Comparison of ENCODE assay signal across 8 cellular contexts in the genomic region with DNA sequence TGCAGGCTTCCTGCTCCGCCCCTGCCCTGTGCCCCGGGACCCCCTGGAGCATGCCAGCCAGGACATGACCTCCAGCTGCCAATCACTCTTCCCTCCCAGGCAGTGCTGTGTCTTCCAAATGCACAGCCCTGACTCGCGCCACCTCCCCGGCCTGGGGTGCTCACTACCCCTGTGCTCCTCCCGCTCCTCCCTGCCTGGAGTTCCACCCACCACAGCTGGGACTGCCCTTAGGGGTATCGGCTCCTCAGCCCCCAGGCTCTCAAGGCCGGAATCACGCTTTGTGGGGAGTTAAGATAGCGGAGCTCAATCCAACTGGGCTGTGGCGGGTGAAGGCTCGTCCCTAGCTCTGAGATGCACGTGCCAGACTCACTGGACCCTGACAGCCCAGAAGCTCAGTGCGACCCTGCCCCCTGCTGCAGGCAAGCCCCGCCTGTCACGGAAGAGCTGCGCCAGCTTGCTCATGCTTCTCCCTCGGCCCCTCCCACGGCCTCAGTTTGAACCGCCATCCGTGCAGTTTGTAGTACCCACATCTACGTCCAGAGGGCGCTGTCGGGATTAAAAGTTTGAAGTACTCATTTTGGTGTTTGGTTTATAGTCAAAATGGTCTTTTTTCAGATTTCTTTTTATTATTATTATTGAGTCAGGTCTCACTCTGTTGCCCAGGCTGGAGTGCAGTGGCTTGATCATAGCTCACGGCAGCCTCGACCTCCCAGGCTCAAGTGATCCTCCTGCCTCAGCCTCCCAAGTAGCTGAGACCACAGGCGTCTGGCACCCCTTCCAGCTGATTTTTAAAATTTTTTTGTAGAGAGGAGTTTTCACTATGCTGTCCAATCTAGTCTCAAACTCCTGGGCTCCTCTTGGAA.
DNase-seq lines count a peak whose midpoint lies in the region; ATAC-seq, FAIRE-seq and TF ChIP-seq lines count a peak whose summit lies in the region.

No MANE protein-coding gene starts in this region.

- no peak overlapping the region for H3K4me3 ChIP-seq in pancreas

- H3K27me3 Mint-ChIP-seq in activated T-helper 2 cell treated with anti-CD3 and anti-CD28 coated beads, Interferon-gamma antibody, Interleukin-2, Interleukin-4, amounts not matched to agents 10 μg/mL and 5 μg/mL and 100 μg/mL, durations not matched to agents 14 hours and 24 hours and 36 hours (ENCODE audit: low read depth) = peaks cover 13% of the 10 kb centered on the region

- H3K4me3 Mint-ChIP-seq in activated T-helper 2 cell treated with anti-CD3 and anti-CD28 coated beads, Interferon-gamma antibody, Interleukin-2, Interleukin-4, amounts not matched to agents 10 μg/mL and 5 μg/mL and 100 μg/mL, durations not matched to agents 14 hours and 24 hours and 36 hours (ENCODE audit: low read depth) = no peak overlapping the region

- DNase-seq in GM20000 (ENCODE audit: low spot score) (peak; percentile 68), NCI-H460 (ENCODE audit: extremely low read depth, low read depth) (peak; percentile 9), cardiac septum (ENCODE audit: low spot score) (peak; percentile 73), pancreas (peak in 5 of 6 donors; percentile 32 to 89 (median 69)), urothelium cell line (ENCODE audit: low spot score) (peak; percentile 44)
- peak; percentile 59 for DNase-seq in activated T-helper 2 cell treated with anti-CD3 and anti-CD28 coated beads, Interferon-gamma antibody, Interleukin-2, Interleukin-4, amounts not matched to agents 10 μg/mL and 5 μg/mL and 100 μg/mL, durations not matched to agents 14 hours and 24 hours and 36 hours (ENCODE audit: low spot score)

- H3K9me3 ChIP-seq in pancreas = no peaks in the 10 kb centered on the region

- no peaks in the 10 kb centered on the region for H3K4me1 Mint-ChIP-seq in activated T-helper 2 cell treated with anti-CD3 and anti-CD28 coated beads, Interferon-gamma antibody, Interleukin-2, Interleukin-4, amounts not matched to agents 10 μg/mL and 5 μg/mL and 100 μg/mL, durations not matched to agents 14 hours and 24 hours and 36 hours (ENCODE audit: low read depth)

- H3K9me3 Mint-ChIP-seq in activated T-helper 2 cell treated with anti-CD3 and anti-CD28 coated beads, Interferon-gamma antibody, Interleukin-2, Interleukin-4, amounts not matched to agents 10 μg/mL and 5 μg/mL and 100 μg/mL, durations not matched to agents 14 hours and 24 hours and 36 hours = no peaks in the 10 kb centered on the region

- H3K27ac Mint-ChIP-seq in activated T-helper 2 cell treated with anti-CD3 and anti-CD28 coated beads, Interferon-gamma antibody, Interleukin-2, Interleukin-4, amounts not matched to agents 10 μg/mL and 5 μg/mL and 100 μg/mL, durations not matched to agents 14 hours and 24 hours and 36 hours = no peak overlapping the region

- peak; percentile 83 for TF ChIP-seq CTCF in GM20000 (IDR thresholded peaks at IDR 0.05; ENCODE audit: extremely low read depth, missing control alignments)
- peak; percentile 86 to 93 (median 90) for TF ChIP-seq CTCF in pancreas (IDR thresholded peaks at IDR 0.05)

- no peak overlapping the region for H3K27ac ChIP-seq in pancreas

- 18% methylated on average over 27 of the region's 27 CpGs for WGBS in pancreas, 2 donors

- no peaks in the 10 kb centered on the region for H3K36me3 Mint-ChIP-seq in activated T-helper 2 cell treated with anti-CD3 and anti-CD28 coated beads, Interferon-gamma antibody, Interleukin-2, Interleukin-4, amounts not matched to agents 10 μg/mL and 5 μg/mL and 100 μg/mL, durations not matched to agents 14 hours and 24 hours and 36 hours (ENCODE audit: low read depth)

- no peaks in the 10 kb centered on the region for H3K36me3 ChIP-seq in pancreas

- no peaks in the 10 kb centered on the region for H3K4me1 ChIP-seq in pancreas

- FAIRE-seq in pancreas (lab: Jason Lieb, UNC) (no peak), urothelium cell line (lab: Jason Lieb, UNC) (no peak)

- H3K27me3 ChIP-seq in pancreas = peaks cover 0 to 21% (median 0%) of the 10 kb centered on the region in 4 donors

- intact Hi-C loops in activated T-helper 2 cell treated with anti-CD3 and anti-CD28 coated beads, Interferon-gamma antibody, Interleukin-2, Interleukin-4, amounts not matched to agents 10 μg/mL and 5 μg/mL and 100 μg/mL, durations not matched to agents 14 hours and 24 hours and 36 hours (cut with micrococcal nuclease) = no loop called here
- intact Hi-C loops in cardiac septum (cut with DNase I) (no loop called here), pancreas (cut with DNase I) (loop anchor here in 1 of 3 donors (10.0 kb wide), 1 partner anchor 331 kb away; no protein-coding TSS in a partner anchor)

- peak; percentile 40 to 84 (median 73) for ATAC-seq in pancreas
- ATAC-seq in GM21825 (IDR thresholded peaks at IDR 0.05; ENCODE audit: unreplicated experiment) = no peak
- no peak for ATAC-seq in HG03469 (IDR thresholded peaks at IDR 0.05; ENCODE audit: unreplicated experiment)

Comparison
In these comparisons a context has a peak if more than half of its experiments do, and no peak if none do; other contexts are left out.
1. DNase-seq: peak in every context shown above with its lines; median percentile 73 in cardiac septum; 69 in pancreas; 68 in GM20000; 59 in activated T-helper 2 cell treated with anti-CD3 and anti-CD28 coated beads, Interferon-gamma antibody, Interleukin-2, Interleukin-4, amounts not matched to agents 10 μg/mL and 5 μg/mL and 100 μg/mL, durations not matched to agents 14 hours and 24 hours and 36 hours; 44 in urothelium cell line; 9 in NCI-H460.
2. ATAC-seq: peak in pancreas (4 of 4); none in GM21825 (single experiment) and HG03469 (single experiment).